Comparison of ENCODE assay signal across 12 cellular contexts in the genomic region with DNA sequence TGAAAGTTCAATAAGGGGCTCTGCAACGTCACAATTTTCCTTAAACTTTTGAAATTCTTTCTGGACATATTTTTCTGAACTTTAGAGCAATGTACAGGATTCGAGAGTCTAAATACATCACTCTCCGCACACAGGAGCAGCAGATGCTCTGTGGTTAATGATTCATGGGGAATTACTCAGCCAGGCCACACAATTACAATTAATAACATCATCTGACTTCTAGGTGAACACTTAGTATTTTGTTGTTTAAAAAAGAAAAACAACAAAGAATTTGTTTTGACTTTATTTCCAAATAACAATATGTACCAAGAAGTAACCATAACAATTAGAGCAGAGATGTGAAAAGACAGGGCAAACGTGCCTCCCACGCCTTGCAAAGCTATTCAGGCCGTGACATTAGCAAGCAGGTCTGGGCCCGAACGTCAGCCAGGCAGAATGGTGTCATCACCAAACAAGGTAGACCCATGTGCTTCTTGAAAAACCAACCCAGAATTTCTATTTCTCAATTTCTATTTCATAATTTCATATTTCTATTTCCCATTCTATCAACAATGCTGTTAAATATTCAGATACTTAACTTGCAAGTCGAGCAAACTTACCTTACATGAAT.
A peak's percentile ranks its signal among the peaks of the same experiment; 100 is the strongest.
DNase-seq lines count a peak whose midpoint lies in the region; ATAC-seq and TF ChIP-seq lines count a peak whose summit lies in the region.
"Had no signal": no experiment of that assay in that cellular context is flagged by ENCODE, and none has a peak within 500 bp of the region (broad histone marks: within the 10 kb centered on the region; RNA-seq: fewer than 3 reads in every experiment).

No MANE protein-coding gene starts in this region.

- ATAC-seq in HCT116 = no peak
- ATAC-seq: stimulated activated memory B cell treated with anti-CD40 and anti-IgM and Interleukin-4, amounts not matched to agents 10 μg/mL and 1 μg/mL and 100 μg/mL, for 72 hours had no signal

- no peak overlapping the region for H3K4me2 ChIP-seq in HCT116 (ENCODE audit: low read length)

- no peaks in the 10 kb centered on the region for H3K36me3 ChIP-seq in HCT116 (ENCODE audit: control insufficient read depth in 1 of 2, insufficient read depth in 2 of 2, low read length in 2 of 2)
- H3K36me3 ChIP-seq in CD8-positive, alpha-beta memory T cell (ENCODE audit: insufficient read depth, low read length) = no peaks in the 10 kb centered on the region

- no peaks in the 10 kb centered on the region for H3K4me1 ChIP-seq in HCT116 (ENCODE audit: control insufficient read depth in 1 of 2, insufficient read depth in 2 of 2, low read length in 2 of 2)
- no peaks in the 10 kb centered on the region for H3K4me1 ChIP-seq in CD8-positive, alpha-beta memory T cell (ENCODE audit: insufficient read depth, low read length)

- H4K20me1 ChIP-seq in HCT116 (ENCODE audit: insufficient read depth) = no peaks in the 10 kb centered on the region

- CTCF ChIA-PET in AG04449 (lab: Yijun Ruan, JAX) (interaction anchor here (1.3 kb wide), 1 partner anchor 46 kb away, joined by 3 read pairs; no protein-coding TSS in a partner anchor), HCT116 (lab: Charles Lee) (no interaction called here)
- CTCF ChIA-PET in CD8-positive, alpha-beta memory T cell (lab: Charles Lee) = no interaction called here

- no peaks in the 10 kb centered on the region for H3K27me3 ChIP-seq in HCT116 (ENCODE audit: insufficient read depth, low read length)
- H3K27me3 ChIP-seq in CD8-positive, alpha-beta memory T cell (ENCODE audit: insufficient read depth, low read length, poor library complexity, severe bottlenecking) = no peaks in the 10 kb centered on the region

- H3K9me3 Mint-ChIP-seq in CD8-positive, alpha-beta memory T cell = peaks cover 0 to 4% (median 2%) of the 10 kb centered on the region in 5 donors
- H3K9me3 Mint-ChIP-seq: activated B cell treated with CpG ODN at 0.5 μM for 24 hours; stimulated activated memory B cell treated with anti-CD40 and anti-IgM and Interleukin-4, amounts not matched to agents 10 μg/mL and 1 μg/mL and 100 μg/mL, for 72 hours had no signal

- no peak overlapping the region for H2AFZ ChIP-seq in HCT116 (ENCODE audit: low read depth, low read length, poor library complexity, severe bottlenecking)

- H3K9me2 ChIP-seq in HCT116 (ENCODE audit: insufficient read depth) = no peaks in the 10 kb centered on the region

- no peaks in the 10 kb centered on the region for H3K36me3 Mint-ChIP-seq in CD8-positive, alpha-beta memory T cell
- H3K36me3 Mint-ChIP-seq: stimulated activated memory B cell treated with anti-CD40 and anti-IgM and Interleukin-4, amounts not matched to agents 10 μg/mL and 1 μg/mL and 100 μg/mL, for 72 hours had no signal

- no peak for TF ChIP-seq CTCF in AG04449 (IDR thresholded peaks at IDR 0.05; ENCODE audit: insufficient read depth, low read length, missing control alignments)
- TF ChIP-seq CTCF in HCT116 (IDR thresholded peaks at IDR 0.05 in 2 of 3, conservative IDR thresholded peaks at IDR 0.05 in 1 of 3; ENCODE audit: borderline replicate concordance in 1 of 3, insufficient read depth in 1 of 3, low read depth in 2 of 3, low read length in 2 of 3) = no peak
- TF ChIP-seq CTCF in astrocyte of the cerebellum (IDR thresholded peaks at IDR 0.05; ENCODE audit: low read depth, low read length, missing control alignments) = no peak
- no peak for TF ChIP-seq CTCF in lower leg skin (IDR thresholded peaks at IDR 0.05)

- peaks cover 0 to 4% of the 10 kb centered on the region in 2 donors for H3K27me3 Mint-ChIP-seq in CD8-positive, alpha-beta memory T cell
- H3K27me3 Mint-ChIP-seq: activated B cell treated with CpG ODN at 0.5 μM for 24 hours; B cell; stimulated activated memory B cell treated with anti-CD40 and anti-IgM and Interleukin-4, amounts not matched to agents 10 μg/mL and 1 μg/mL and 100 μg/mL, for 72 hours had no signal

- TF ChIP-seq RAD21 in HCT116 (IDR thresholded peaks at IDR 0.05; ENCODE audit: low read depth) = no peak

- no peak overlapping the region for H3K4me3 Mint-ChIP-seq in CD8-positive, alpha-beta memory T cell
- H3K4me3 Mint-ChIP-seq: activated B cell treated with CpG ODN at 0.5 μM for 24 hours; B cell; stimulated activated memory B cell treated with anti-CD40 and anti-IgM and Interleukin-4, amounts not matched to agents 10 μg/mL and 1 μg/mL and 100 μg/mL, for 72 hours had no signal

- BruUV-seq in HCT116 (replicated peaks; lab: Mats Ljungman, UMichigan) = no TSS peak

- H3K27ac Mint-ChIP-seq in CD8-positive, alpha-beta memory T cell = no peak overlapping the region
- H3K27ac Mint-ChIP-seq: activated B cell treated with CpG ODN at 0.5 μM for 24 hours; B cell; stimulated activated memory B cell treated with anti-CD40 and anti-IgM and Interleukin-4, amounts not matched to agents 10 μg/mL and 1 μg/mL and 100 μg/mL, for 72 hours had no signal

- WGBS in lower leg skin, 2 donors = 66 to 69% methylated on average over 9 of the region's 9 CpGs

- H3K27ac ChIP-seq in HCT116 (ENCODE audit: low read depth, low read length) = no peak overlapping the region
- H3K27ac ChIP-seq in CD8-positive, alpha-beta memory T cell (ENCODE audit: low read depth, low read length) = no peak overlapping the region

- in situ Hi-C loops in astrocyte of the cerebellum (cut with HindIII; ENCODE audit: low sequenced_read_pairs) = no loop called here

- RAD21 ChIA-PET in HCT116 (lab: Charles Lee; ENCODE audit: low non-redundant PET in 1 of 2, low total read pairs in 2 of 2, uncharacterized antibody in 2 of 2, unreplicated experiment in 2 of 2) = no interaction called here

- H3K9ac ChIP-seq in HCT116 (ENCODE audit: low read length) = no peak overlapping the region

- H3K79me2 ChIP-seq in HCT116 (ENCODE audit: insufficient read depth, low read length) = no peaks in the 10 kb centered on the region

- H3K4me3 ChIP-seq in AG04449 (ENCODE audit: low read depth, low read length) (no peak overlapping the region), HCT116 (replicated peaks in 1 of 2; ENCODE audit: low read depth in 1 of 2, low read length in 2 of 2) (no peak overlapping the region), astrocyte of the cerebellum (ENCODE audit: low read depth, low read length) (no peak overlapping the region), lower leg skin (ENCODE audit: low read depth, poor library complexity, severe bottlenecking) (no peak overlapping the region)
- no peak overlapping the region for H3K4me3 ChIP-seq in CD8-positive, alpha-beta memory T cell (ENCODE audit: low read length)

- DNase-seq in AG04449 (ENCODE audit: low read depth, low spot score) (peak; percentile 12), HCT116 (ENCODE audit: low read depth, low spot score) (no peak), astrocyte of the cerebellum (ENCODE audit: low read depth) (peak; percentile 43), foreskin melanocyte (peak; percentile 42), NCI-H510A treated with DMSO at 0.1 percent for 48 hours (lab: John Stamatoyannopoulos, UW) (no peak), lower leg skin (ENCODE audit: low spot score in 2 of 2) (no peak)
- DNase-seq in activated effector memory CD4-positive, alpha-beta T cell treated with Interleukin-2 at 50 U/mL for 16 hours = no peak
- DNase-seq in CD8-positive, alpha-beta memory T cell = no peak
- DNase-seq: activated B cell treated with CpG ODN at 0.5 μM for 24 hours, NCI-H187 treated with DMSO at 0.1 percent for 48 hours had no signal

- no peaks in the 10 kb centered on the region for H3K9me3 ChIP-seq in HCT116 (ENCODE audit: control insufficient read depth in 1 of 2, insufficient read depth in 1 of 2, low read depth in 1 of 2, low read length in 2 of 2)
- H3K9me3 ChIP-seq in CD8-positive, alpha-beta memory T cell (ENCODE audit: low read length) = no peaks in the 10 kb centered on the region

- TF ChIP-seq POLR2A in HCT116 (IDR thresholded peaks at IDR 0.05; ENCODE audit: borderline replicate concordance, extremely low read depth, insufficient read depth, insufficient read length) (no peak), lower leg skin (IDR thresholded peaks at IDR 0.05) (no peak)

- H3K4me1 Mint-ChIP-seq in CD8-positive, alpha-beta memory T cell = no peaks in the 10 kb centered on the region
- H3K4me1 Mint-ChIP-seq: activated B cell treated with CpG ODN at 0.5 μM for 24 hours; B cell; stimulated activated memory B cell treated with anti-CD40 and anti-IgM and Interleukin-4, amounts not matched to agents 10 μg/mL and 1 μg/mL and 100 μg/mL, for 72 hours had no signal

- POLR2A ChIA-PET in AG04449 (lab: Yijun Ruan, JAX) = no interaction called here
- POLR2A ChIA-PET in HCT116 (lab: Charles Lee) = no interaction called here
- POLR2A ChIA-PET in CD8-positive, alpha-beta memory T cell (lab: Charles Lee) = no interaction called here

- intact Hi-C loops in HCT116 (cut with micrococcal nuclease) = no loop called here
- intact Hi-C loops in lower leg skin (cut with DNase I; ENCODE audit: low total_unique reads) = no loop called here

TF ChIP-seq in HCT116, 20 proteins besides CTCF, POLR2A, EP300 and RAD21 (continues in another document):
- 0 out of 2 replicates have a peak, but pooled peaks have one; percentile 11 for TF ChIP-seq JUND (IDR thresholded peaks at IDR 0.05)
- TF ChIP-seq, protein P1, sequence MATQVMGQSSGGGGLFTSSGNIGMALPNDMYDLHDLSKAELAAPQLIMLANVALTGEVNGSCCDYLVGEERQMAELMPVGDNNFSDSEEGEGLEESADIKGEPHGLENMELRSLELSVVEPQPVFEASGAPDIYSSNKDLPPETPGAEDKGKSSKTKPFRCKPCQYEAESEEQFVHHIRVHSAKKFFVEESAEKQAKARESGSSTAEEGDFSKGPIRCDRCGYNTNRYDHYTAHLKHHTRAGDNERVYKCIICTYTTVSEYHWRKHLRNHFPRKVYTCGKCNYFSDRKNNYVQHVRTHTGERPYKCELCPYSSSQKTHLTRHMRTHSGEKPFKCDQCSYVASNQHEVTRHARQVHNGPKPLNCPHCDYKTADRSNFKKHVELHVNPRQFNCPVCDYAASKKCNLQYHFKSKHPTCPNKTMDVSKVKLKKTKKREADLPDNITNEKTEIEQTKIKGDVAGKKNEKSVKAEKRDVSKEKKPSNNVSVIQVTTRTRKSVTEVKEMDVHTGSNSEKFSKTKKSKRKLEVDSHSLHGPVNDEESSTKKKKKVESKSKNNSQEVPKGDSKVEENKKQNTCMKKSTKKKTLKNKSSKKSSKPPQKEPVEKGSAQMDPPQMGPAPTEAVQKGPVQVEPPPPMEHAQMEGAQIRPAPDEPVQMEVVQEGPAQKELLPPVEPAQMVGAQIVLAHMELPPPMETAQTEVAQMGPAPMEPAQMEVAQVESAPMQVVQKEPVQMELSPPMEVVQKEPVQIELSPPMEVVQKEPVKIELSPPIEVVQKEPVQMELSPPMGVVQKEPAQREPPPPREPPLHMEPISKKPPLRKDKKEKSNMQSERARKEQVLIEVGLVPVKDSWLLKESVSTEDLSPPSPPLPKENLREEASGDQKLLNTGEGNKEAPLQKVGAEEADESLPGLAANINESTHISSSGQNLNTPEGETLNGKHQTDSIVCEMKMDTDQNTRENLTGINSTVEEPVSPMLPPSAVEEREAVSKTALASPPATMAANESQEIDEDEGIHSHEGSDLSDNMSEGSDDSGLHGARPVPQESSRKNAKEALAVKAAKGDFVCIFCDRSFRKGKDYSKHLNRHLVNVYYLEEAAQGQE (IDR thresholded peaks at IDR 0.05; ENCODE audit: low read depth) = no peak
- no peak for TF ChIP-seq POLR2AphosphoS5 (IDR thresholded peaks at IDR 0.05; ENCODE audit: low read depth, low read length)
- TF ChIP-seq ELF1 (IDR thresholded peaks at IDR 0.05; ENCODE audit: borderline replicate concordance, low read depth) = no peak

Comparison
In these comparisons a context has a peak if more than half of its experiments do, and no peak if none do; other contexts are left out.
1. DNase-seq: peak in AG04449 (single experiment), astrocyte of the cerebellum (single experiment) and foreskin melanocyte (single experiment); none in HCT116 (single experiment), activated effector memory CD4-positive, alpha-beta T cell treated with Interleukin-2 at 50 U/mL for 16 hours (single experiment), CD8-positive, alpha-beta memory T cell (0 of 5), NCI-H510A treated with DMSO at 0.1 percent for 48 hours (single experiment) and lower leg skin (0 of 2).